1 cellular context compared by ENCODE assay signal in the genomic region with DNA sequence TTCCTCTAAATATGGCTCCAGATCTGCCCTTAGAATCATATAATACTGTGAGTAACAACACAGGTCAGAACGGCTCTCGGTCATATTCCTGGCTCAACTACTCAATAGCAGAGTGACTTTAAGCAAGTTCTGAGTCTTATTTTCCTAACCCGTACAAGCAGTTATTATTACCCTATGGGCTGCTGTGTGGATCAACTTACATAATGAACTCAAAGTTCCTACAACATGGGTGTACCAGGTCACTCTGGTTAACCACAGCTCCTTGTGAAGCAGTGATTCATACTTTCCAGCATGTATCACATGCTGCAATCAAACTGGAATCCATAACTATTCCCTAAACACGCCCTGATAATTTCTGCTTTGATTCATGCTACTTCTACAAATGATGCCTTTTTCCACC.
TF ChIP-seq lines count a peak whose summit lies in the region.

No MANE protein-coding gene starts in this region.

TF ChIP-seq in GM23338, 12 proteins besides CTCF, POLR2A, EP300 and RAD21 (continued from another document):
- TF ChIP-seq, protein P1, sequence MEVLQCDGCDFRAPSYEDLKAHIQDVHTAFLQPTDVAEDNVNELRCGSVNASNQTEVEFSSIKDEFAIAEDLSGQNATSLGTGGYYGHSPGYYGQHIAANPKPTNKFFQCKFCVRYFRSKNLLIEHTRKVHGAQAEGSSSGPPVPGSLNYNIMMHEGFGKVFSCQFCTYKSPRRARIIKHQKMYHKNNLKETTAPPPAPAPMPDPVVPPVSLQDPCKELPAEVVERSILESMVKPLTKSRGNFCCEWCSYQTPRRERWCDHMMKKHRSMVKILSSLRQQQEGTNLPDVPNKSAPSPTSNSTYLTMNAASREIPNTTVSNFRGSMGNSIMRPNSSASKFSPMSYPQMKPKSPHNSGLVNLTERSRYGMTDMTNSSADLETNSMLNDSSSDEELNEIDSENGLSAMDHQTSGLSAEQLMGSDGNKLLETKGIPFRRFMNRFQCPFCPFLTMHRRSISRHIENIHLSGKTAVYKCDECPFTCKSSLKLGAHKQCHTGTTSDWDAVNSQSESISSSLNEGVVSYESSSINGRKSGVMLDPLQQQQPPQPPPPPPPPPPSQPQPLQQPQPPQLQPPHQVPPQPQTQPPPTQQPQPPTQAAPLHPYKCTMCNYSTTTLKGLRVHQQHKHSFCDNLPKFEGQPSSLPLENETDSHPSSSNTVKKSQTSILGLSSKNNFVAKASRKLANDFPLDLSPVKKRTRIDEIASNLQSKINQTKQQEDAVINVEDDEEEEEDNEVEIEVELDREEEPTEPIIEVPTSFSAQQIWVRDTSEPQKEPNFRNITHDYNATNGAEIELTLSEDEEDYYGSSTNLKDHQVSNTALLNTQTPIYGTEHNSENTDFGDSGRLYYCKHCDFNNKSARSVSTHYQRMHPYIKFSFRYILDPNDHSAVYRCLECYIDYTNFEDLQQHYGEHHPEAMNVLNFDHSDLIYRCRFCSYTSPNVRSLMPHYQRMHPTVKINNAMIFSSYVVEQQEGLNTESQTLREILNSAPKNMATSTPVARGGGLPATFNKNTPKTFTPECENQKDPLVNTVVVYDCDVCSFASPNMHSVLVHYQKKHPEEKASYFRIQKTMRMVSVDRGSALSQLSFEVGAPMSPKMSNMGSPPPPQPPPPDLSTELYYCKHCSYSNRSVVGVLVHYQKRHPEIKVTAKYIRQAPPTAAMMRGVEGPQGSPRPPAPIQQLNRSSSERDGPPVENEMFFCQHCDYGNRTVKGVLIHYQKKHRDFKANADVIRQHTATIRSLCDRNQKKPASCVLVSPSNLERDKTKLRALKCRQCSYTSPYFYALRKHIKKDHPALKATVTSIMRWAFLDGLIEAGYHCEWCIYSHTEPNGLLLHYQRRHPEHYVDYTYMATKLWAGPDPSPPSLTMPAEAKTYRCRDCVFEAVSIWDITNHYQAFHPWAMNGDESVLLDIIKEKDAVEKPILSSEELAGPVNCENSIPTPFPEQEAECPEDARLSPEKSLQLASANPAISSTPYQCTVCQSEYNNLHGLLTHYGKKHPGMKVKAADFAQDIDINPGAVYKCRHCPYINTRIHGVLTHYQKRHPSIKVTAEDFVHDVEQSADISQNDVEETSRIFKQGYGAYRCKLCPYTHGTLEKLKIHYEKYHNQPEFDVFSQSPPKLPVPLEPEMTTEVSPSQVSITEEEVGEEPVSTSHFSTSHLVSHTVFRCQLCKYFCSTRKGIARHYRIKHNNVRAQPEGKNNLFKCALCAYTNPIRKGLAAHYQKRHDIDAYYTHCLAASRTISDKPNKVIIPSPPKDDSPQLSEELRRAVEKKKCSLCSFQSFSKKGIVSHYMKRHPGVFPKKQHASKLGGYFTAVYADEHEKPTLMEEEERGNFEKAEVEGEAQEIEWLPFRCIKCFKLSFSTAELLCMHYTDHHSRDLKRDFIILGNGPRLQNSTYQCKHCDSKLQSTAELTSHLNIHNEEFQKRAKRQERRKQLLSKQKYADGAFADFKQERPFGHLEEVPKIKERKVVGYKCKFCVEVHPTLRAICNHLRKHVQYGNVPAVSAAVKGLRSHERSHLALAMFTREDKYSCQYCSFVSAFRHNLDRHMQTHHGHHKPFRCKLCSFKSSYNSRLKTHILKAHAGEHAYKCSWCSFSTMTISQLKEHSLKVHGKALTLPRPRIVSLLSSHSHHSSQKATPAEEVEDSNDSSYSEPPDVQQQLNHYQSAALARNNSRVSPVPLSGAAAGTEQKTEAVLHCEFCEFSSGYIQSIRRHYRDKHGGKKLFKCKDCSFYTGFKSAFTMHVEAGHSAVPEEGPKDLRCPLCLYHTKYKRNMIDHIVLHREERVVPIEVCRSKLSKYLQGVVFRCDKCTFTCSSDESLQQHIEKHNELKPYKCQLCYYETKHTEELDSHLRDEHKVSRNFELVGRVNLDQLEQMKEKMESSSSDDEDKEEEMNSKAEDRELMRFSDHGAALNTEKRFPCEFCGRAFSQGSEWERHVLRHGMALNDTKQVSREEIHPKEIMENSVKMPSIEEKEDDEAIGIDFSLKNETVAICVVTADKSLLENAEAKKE (CRISPR knock-in tag; IDR thresholded peaks at IDR 0.05) = no peak
- TF ChIP-seq EZH2phosphoT487 (IDR thresholded peaks at IDR 0.05; ENCODE audit: unreplicated experiment) = no peak
- TF ChIP-seq, protein P2, sequence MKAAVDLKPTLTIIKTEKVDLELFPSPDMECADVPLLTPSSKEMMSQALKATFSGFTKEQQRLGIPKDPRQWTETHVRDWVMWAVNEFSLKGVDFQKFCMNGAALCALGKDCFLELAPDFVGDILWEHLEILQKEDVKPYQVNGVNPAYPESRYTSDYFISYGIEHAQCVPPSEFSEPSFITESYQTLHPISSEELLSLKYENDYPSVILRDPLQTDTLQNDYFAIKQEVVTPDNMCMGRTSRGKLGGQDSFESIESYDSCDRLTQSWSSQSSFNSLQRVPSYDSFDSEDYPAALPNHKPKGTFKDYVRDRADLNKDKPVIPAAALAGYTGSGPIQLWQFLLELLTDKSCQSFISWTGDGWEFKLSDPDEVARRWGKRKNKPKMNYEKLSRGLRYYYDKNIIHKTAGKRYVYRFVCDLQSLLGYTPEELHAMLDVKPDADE (IDR thresholded peaks at IDR 0.05) = no peak
- no peak for TF ChIP-seq ZNF114 (CRISPR knock-in tag; IDR thresholded peaks at IDR 0.05)
- TF ChIP-seq NANOG (IDR thresholded peaks at IDR 0.05; ENCODE audit: borderline replicate concordance) = no peak
- TF ChIP-seq ZNF331 (CRISPR knock-in tag; IDR thresholded peaks at IDR 0.05; ENCODE audit: low read depth) = no peak
- no peak for TF ChIP-seq POLR2AphosphoS5 (IDR thresholded peaks at IDR 0.05; ENCODE audit: low read depth)
- TF ChIP-seq, protein P3, sequence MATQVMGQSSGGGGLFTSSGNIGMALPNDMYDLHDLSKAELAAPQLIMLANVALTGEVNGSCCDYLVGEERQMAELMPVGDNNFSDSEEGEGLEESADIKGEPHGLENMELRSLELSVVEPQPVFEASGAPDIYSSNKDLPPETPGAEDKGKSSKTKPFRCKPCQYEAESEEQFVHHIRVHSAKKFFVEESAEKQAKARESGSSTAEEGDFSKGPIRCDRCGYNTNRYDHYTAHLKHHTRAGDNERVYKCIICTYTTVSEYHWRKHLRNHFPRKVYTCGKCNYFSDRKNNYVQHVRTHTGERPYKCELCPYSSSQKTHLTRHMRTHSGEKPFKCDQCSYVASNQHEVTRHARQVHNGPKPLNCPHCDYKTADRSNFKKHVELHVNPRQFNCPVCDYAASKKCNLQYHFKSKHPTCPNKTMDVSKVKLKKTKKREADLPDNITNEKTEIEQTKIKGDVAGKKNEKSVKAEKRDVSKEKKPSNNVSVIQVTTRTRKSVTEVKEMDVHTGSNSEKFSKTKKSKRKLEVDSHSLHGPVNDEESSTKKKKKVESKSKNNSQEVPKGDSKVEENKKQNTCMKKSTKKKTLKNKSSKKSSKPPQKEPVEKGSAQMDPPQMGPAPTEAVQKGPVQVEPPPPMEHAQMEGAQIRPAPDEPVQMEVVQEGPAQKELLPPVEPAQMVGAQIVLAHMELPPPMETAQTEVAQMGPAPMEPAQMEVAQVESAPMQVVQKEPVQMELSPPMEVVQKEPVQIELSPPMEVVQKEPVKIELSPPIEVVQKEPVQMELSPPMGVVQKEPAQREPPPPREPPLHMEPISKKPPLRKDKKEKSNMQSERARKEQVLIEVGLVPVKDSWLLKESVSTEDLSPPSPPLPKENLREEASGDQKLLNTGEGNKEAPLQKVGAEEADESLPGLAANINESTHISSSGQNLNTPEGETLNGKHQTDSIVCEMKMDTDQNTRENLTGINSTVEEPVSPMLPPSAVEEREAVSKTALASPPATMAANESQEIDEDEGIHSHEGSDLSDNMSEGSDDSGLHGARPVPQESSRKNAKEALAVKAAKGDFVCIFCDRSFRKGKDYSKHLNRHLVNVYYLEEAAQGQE (IDR thresholded peaks at IDR 0.05; ENCODE audit: unreplicated experiment) = no peak
- no peak for TF ChIP-seq STAT1 (IDR thresholded peaks at IDR 0.05; ENCODE audit: unreplicated experiment)
- TF ChIP-seq JUNB (IDR thresholded peaks at IDR 0.05; ENCODE audit: unreplicated experiment) = no peak
